In genomic region chr20:32189691-32190607, GRCh38 we compare ENCODE assay signal across 8 cellular contexts. TPM values are rescaled to one million over a fixed set of nuclear protein-coding genes. Genes with fewer than 3 reads are reported as not detected.
A peak's percentile ranks its signal among the peaks of the same experiment; 100 is the strongest.
DNase-seq lines count a peak whose midpoint lies in the region; ATAC-seq, FAIRE-seq and TF ChIP-seq lines count a peak whose summit lies in the region.

No MANE protein-coding gene starts in this region.

- ATAC-seq in K562 = no peak
- ATAC-seq in gastrocnemius medialis = peak; percentile 38 to 63
- ATAC-seq in GM21619 (IDR thresholded peaks at IDR 0.05; ENCODE audit: unreplicated experiment) = no peak
- no peak for ATAC-seq in HG02973 (IDR thresholded peaks at IDR 0.05; ENCODE audit: unreplicated experiment)

- CTCF ChIA-PET in SK-N-SH (lab: Yijun Ruan, JAX) = no interaction called here
- CTCF ChIA-PET in K562 (lab: Yijun Ruan, JAX; ENCODE audit: low intra/inter-chr PET ratio) = no interaction called here

- TF ChIP-seq EP300 in SK-N-SH (IDR thresholded peaks at IDR 0.05; ENCODE audit: borderline replicate concordance in 1 of 2, low read depth in 1 of 2, low read length in 1 of 2) (no peak), K562 (IDR thresholded peaks at IDR 0.05; ENCODE audit: low read length) (no peak)

- H2AFZ ChIP-seq in SK-N-SH (ENCODE audit: low read depth) (peak overlapping the region; percentile 93), K562 (ENCODE audit: low read depth, low read length) (no peak overlapping the region)

- intact Hi-C loops in K562 (cut with micrococcal nuclease) (no loop called here), gastrocnemius medialis (cut with DNase I; ENCODE audit: low total_unique reads) (no loop called here)

- H3K9me3 ChIP-seq in SK-N-SH = no peaks in the 10 kb centered on the region
- H3K9me3 ChIP-seq in K562 (replicated peaks; ENCODE audit: control insufficient read depth, insufficient read depth, low read depth, low read length) = no peaks in the 10 kb centered on the region
- H3K9me3 ChIP-seq in iPS-18a (ENCODE audit: control insufficient read depth, low read depth, low read length) = no peaks in the 10 kb centered on the region
- H3K9me3 ChIP-seq in gastrocnemius medialis = no peaks in the 10 kb centered on the region

- H4K20me1 ChIP-seq in SK-N-SH (ENCODE audit: insufficient read depth) = no peaks in the 10 kb centered on the region
- H4K20me1 ChIP-seq in K562 (replicated peaks; ENCODE audit: control insufficient read depth, insufficient read depth, low read length) = no peaks in the 10 kb centered on the region

- H3K79me2 ChIP-seq in SK-N-SH (ENCODE audit: insufficient read depth) (no peaks in the 10 kb centered on the region), K562 (ENCODE audit: control insufficient read depth, insufficient read depth, low read length) (no peaks in the 10 kb centered on the region)

- TF ChIP-seq POLR2A in K562 (conservative IDR thresholded peaks at IDR 0.05) (no peak), gastrocnemius medialis (IDR thresholded peaks at IDR 0.05) (peak; percentile 3 to 11)

- H3K27ac ChIP-seq in SK-N-SH (ENCODE audit: low read depth in 2 of 2, low read length in 1 of 2) (peak overlapping the region; percentile 20 to 65; a peak in 3 of 4 replicates), K562 (ENCODE audit: extremely low read depth, low read depth, low read length) (no peak overlapping the region), iPS-18a (ENCODE audit: low read length) (peak overlapping the region; percentile 9), gastrocnemius medialis (peak overlapping the region; percentile 52 to 69 (median 58))

- no peaks in the 10 kb centered on the region for H3K9me2 ChIP-seq in SK-N-SH

- H3K9me1 ChIP-seq in K562 (ENCODE audit: control insufficient read depth, insufficient read depth, low read length) = no peaks in the 10 kb centered on the region

- no peak for TF ChIP-seq RAD21 in SK-N-SH (IDR thresholded peaks at IDR 0.05; ENCODE audit: low read length)
- no peak for TF ChIP-seq RAD21 in K562 (CRISPR knock-in tag; conservative IDR thresholded peaks at IDR 0.05 in 1 of 2, IDR thresholded peaks at IDR 0.05 in 1 of 2)

- in situ Hi-C loops in K562 (cut with MboI) = no loop called here
- in situ Hi-C loops in gastrocnemius medialis (cut with MboI; ENCODE audit: low sequenced_read_pairs in 4 of 4) = no loop called here

- no peak for TF ChIP-seq CTCF in GM12875 (IDR thresholded peaks at IDR 0.05; ENCODE audit: borderline replicate concordance, insufficient read depth, low read depth, low read length)
- no peak for TF ChIP-seq CTCF in SK-N-SH (IDR thresholded peaks at IDR 0.05)
- no peak for TF ChIP-seq CTCF in K562 (IDR thresholded peaks at IDR 0.05 in 2 of 3, conservative IDR thresholded peaks at IDR 0.05 in 1 of 3; ENCODE audit: insufficient read depth in 2 of 3, low read depth in 1 of 3, low read length in 3 of 3)
- no peak for TF ChIP-seq CTCF in gastrocnemius medialis (IDR thresholded peaks at IDR 0.05 in 4 of 5, conservative IDR thresholded peaks at IDR 0.05 in 1 of 5)

- DNase-seq in SK-N-SH = peak; percentile 92
- no peak for DNase-seq in K562 (ENCODE audit: extremely low read depth in 1 of 4, low spot score in 3 of 4)
- DNase-seq in gastrocnemius medialis = no peak
- no peak for DNase-seq in SW480 (ENCODE audit: low spot score)

- H3K4me2 ChIP-seq in SK-N-SH = peak overlapping the region; percentile 78
- no peak overlapping the region for H3K4me2 ChIP-seq in K562 (ENCODE audit: insufficient read depth, low read length)

- FAIRE-seq in K562 (lab: Jason Lieb, UNC) = no peak

- 31% methylated on average over 25 of the region's 88 CpGs for WGBS in SK-N-SH (ENCODE audit: low lambda C conversion rate)
- 97% methylated on average over 37 of the region's 88 CpGs for WGBS in K562 (ENCODE audit: insufficient coverage, low coverage, missing lambda C conversion rate)

- POLR2A ChIA-PET in SK-N-SH (lab: Yijun Ruan, JAX) (interaction anchor here (0.5 kb wide), 1 partner anchor 181 kb away, joined by 3 read pairs; no protein-coding TSS in a partner anchor), K562 (lab: Yijun Ruan, JAX) (interaction anchor here (1.0 to 1.1 kb wide), 3 partner anchors 11 to 281 kb away, joined by 3 read pairs; no protein-coding TSS in a partner anchor)

- H3K36me3 ChIP-seq in SK-N-SH (replicated peaks in 1 of 2; ENCODE audit: control insufficient read depth in 1 of 2, insufficient read depth in 2 of 2, low read length in 1 of 2) = peaks cover 0 to 14% of the 10 kb centered on the region in 2 experiments
- H3K36me3 ChIP-seq in K562 (ENCODE audit: control insufficient read depth, insufficient read depth, low read length) = peaks cover 12% of the 10 kb centered on the region; the same call in 2 of the 3 replicates
- H3K36me3 ChIP-seq in iPS-18a (ENCODE audit: control insufficient read depth, low read depth, low read length) = peaks cover 6% of the 10 kb centered on the region
- H3K36me3 ChIP-seq in gastrocnemius medialis = peaks cover 0 to 3% of the 10 kb centered on the region in 2 donors

- H3K4me1 ChIP-seq in SK-N-SH (ENCODE audit: control insufficient read depth in 1 of 2, insufficient read depth in 2 of 2, low read depth in 1 of 2, low read length in 1 of 2) (peaks cover 0 to 23% of the 10 kb centered on the region in 2 experiments; a peak in 2 of 4 replicates), K562 (replicated peaks in 1 of 2; ENCODE audit: control insufficient read depth in 2 of 2, insufficient read depth in 2 of 2, low read length in 2 of 2) (peaks cover 0 to 2% of the 10 kb centered on the region in 2 experiments; a peak in 1 of 5 replicates), iPS-18a (ENCODE audit: control insufficient read depth, low read depth, low read length) (peaks cover 12% of the 10 kb centered on the region), gastrocnemius medialis (peaks cover 13 to 51% of the 10 kb centered on the region in 2 donors)

- no TSS peak for BruUV-seq in K562 (replicated peaks; lab: Mats Ljungman, UMichigan)

- H3K27me3 ChIP-seq in SK-N-SH (ENCODE audit: insufficient read depth) (no peaks in the 10 kb centered on the region), K562 (ENCODE audit: control insufficient read depth in 2 of 2, insufficient read depth in 2 of 2, low read length in 2 of 2) (no peaks in the 10 kb centered on the region), iPS-18a (ENCODE audit: control insufficient read depth, insufficient read depth, low read length) (no peaks in the 10 kb centered on the region), gastrocnemius medialis (no peaks in the 10 kb centered on the region)

- H3F3A ChIP-seq in SK-N-SH (replicated peaks; ENCODE audit: insufficient read depth) = peaks cover 19% of the 10 kb centered on the region

- H3K9ac ChIP-seq in SK-N-SH (peak overlapping the region; percentile 71), K562 (ENCODE audit: insufficient read depth in 1 of 2, low read depth in 2 of 2, low read length in 2 of 2) (no peak overlapping the region), iPS-18a (ENCODE audit: low read length) (peak overlapping the region; percentile 65)

- H3K4me3 ChIP-seq in GM12875 (ENCODE audit: low read depth, low read length) (peak overlapping the region; percentile 58), SK-N-SH (ENCODE audit: low read depth in 2 of 2, low read length in 1 of 2) (peak overlapping the region; percentile 47 to 57), K562 (no peak overlapping the region), iPS-18a (ENCODE audit: low read length) (peak overlapping the region; percentile 74), gastrocnemius medialis (peak overlapping the region; percentile 60 to 75 (median 64))

RNA-seq across cellular contexts. Expression of gene PLAGL2, which starts 17.6 kb away (rescaled TPM):
- polyA plus RNA-seq in SK-N-SH (2012; rRNA removed) (4.0 and 4.3 TPM in 2 replicates), K562 (2011; rRNA removed) (7.1 and 7.2 TPM in 2 replicates), K562 (2014; fragmentation: Illumina TruSeq; extraction: Trizol) (21.8 and 24.3 TPM in 2 replicates), K562 (2014; fragmentation: Nextera tagmentation; extraction: Ambion mirVana) (1 to 10 TPM; 3.1 to 5.3 TPM), K562 (2014; rRNA removed) (10.6 and 11.4 TPM in 2 replicates)
- polyA plus RNA-seq in SK-N-SH (2012; cell fraction: cytosol; rRNA removed) = 3.9 and 4.2 TPM in 2 replicates
- polyA plus RNA-seq in SK-N-SH (2012; cell fraction: nucleus; rRNA removed) = 5.2 and 6.1 TPM in 2 replicates
- total RNA-seq in K562 (2011; cell fraction: chromatin; rRNA removed; ENCODE audit: low replicate concordance) = 15.9 and 22.3 TPM in 2 replicates
- total RNA-seq in K562 (2011; cell fraction: nucleolus; rRNA removed) = 11.4 and 12.5 TPM in 2 replicates
- total RNA-seq in K562 (2011; cell fraction: nucleoplasm; rRNA removed) = 18.0 and 31.8 TPM in 2 replicates
- total RNA-seq in K562 (2014; rRNA removed) (4.0 and 5.5 TPM in 2 replicates), K562 (2014; rRNA removed; fragmentation: Illumina TruSeq; extraction: Trizol) (5.6 and 6.4 TPM in 2 replicates), K562 (2015; rRNA removed; fragmentation: Illumina TruSeq; extraction: Trizol) (6.2 and 6.7 TPM in 2 replicates), K562 (2021) (20.1 and 21.8 TPM in 2 replicates), gastrocnemius medialis (1 to 10 TPM; 1.4 to 6.5 (median 5.8) TPM)
- polyA plus RNA-seq in K562 (2011; cell fraction: cytosol; rRNA removed) = 9.6 and 9.7 TPM in 2 replicates
- polyA plus RNA-seq in K562 (2011; cell fraction: nucleus; rRNA removed) = 7.9 and 13.1 TPM in 2 replicates
- 11.7 and 12.7 TPM in 2 replicates for polyA plus RNA-seq in K562 (2012)
- 6.5 and 8.3 TPM in 2 replicates for polyA minus RNA-seq in K562 (2011; rRNA and poly(A)+ RNA removed)
- polyA minus RNA-seq in K562 (2011; cell fraction: cytosol; rRNA and poly(A)+ RNA removed) = 10.6 and 13.0 TPM in 2 replicates
- 5.3 and 6.8 TPM in 2 replicates for polyA minus RNA-seq in K562 (2011; cell fraction: nucleus; rRNA and poly(A)+ RNA removed)

RNA-seq across cellular contexts. Expression of gene POFUT1, which starts 17.7 kb away (rescaled TPM):
- polyA plus RNA-seq in SK-N-SH (2012; rRNA removed) = 35.6 and 40.5 TPM in 2 replicates
- polyA plus RNA-seq in SK-N-SH (2012; cell fraction: cytosol; rRNA removed) = 27.9 and 35.3 TPM in 2 replicates
- polyA plus RNA-seq in SK-N-SH (2012; cell fraction: nucleus; rRNA removed) = 19.0 and 25.9 TPM in 2 replicates
- 57.2 and 80.7 TPM in 2 replicates for total RNA-seq in K562 (2011; cell fraction: chromatin; rRNA removed; ENCODE audit: low replicate concordance)
- total RNA-seq in K562 (2011; cell fraction: nucleolus; rRNA removed) = 72.2 and 72.5 TPM in 2 replicates
- total RNA-seq in K562 (2011; cell fraction: nucleoplasm; rRNA removed) = 70.9 and 93.4 TPM in 2 replicates
- 23.5 and 29.4 TPM in 2 replicates for total RNA-seq in K562 (2014; rRNA removed)
- 25.7 and 25.9 TPM in 2 replicates for total RNA-seq in K562 (2014; rRNA removed; fragmentation: Illumina TruSeq; extraction: Trizol)
- total RNA-seq in K562 (2015; rRNA removed; fragmentation: Illumina TruSeq; extraction: Trizol) = 32.8 and 33.2 TPM in 2 replicates
- 38.2 and 44.7 TPM in 2 replicates for total RNA-seq in K562 (2021)
- polyA plus RNA-seq in K562 (2011; rRNA removed) = 21.3 and 21.6 TPM in 2 replicates
- polyA plus RNA-seq in K562 (2011; cell fraction: cytosol; rRNA removed) = 19.2 and 27.8 TPM in 2 replicates
- 15.0 and 22.1 TPM in 2 replicates for polyA plus RNA-seq in K562 (2011; cell fraction: nucleus; rRNA removed)
- polyA plus RNA-seq in K562 (2012) = 22.6 and 26.2 TPM in 2 replicates
- 32.7 and 34.3 TPM in 2 replicates for polyA plus RNA-seq in K562 (2014; fragmentation: Illumina TruSeq; extraction: Trizol)
- 1 to 10 TPM; 3.5 to 6.0 TPM for polyA plus RNA-seq in K562 (2014; fragmentation: Nextera tagmentation; extraction: Ambion mirVana)
- polyA plus RNA-seq in K562 (2014; rRNA removed) = 22.7 and 24.8 TPM in 2 replicates
- polyA minus RNA-seq in K562 (2011; rRNA and poly(A)+ RNA removed) = 25.2 and 26.7 TPM in 2 replicates
- polyA minus RNA-seq in K562 (2011; cell fraction: cytosol; rRNA and poly(A)+ RNA removed) = 19.7 and 23.0 TPM in 2 replicates
- 13.7 and 16.8 TPM in 2 replicates for polyA minus RNA-seq in K562 (2011; cell fraction: nucleus; rRNA and poly(A)+ RNA removed)
- total RNA-seq in gastrocnemius medialis = 10 to 100 TPM; 15.3 to 20.7 (median 18.4) TPM

Comparison
In these comparisons a context has a peak if more than half of its experiments do, and no peak if none do; other contexts are left out.
1. H3K9ac ChIP-seq: peak in SK-N-SH (single experiment) and iPS-18a (single experiment); none in K562 (0 of 2).
2. ATAC-seq: peak in gastrocnemius medialis (2 of 2); none in K562 (single experiment), GM21619 (single experiment) and HG02973 (single experiment).